ENCODE assay signal across 1 cellular context in genomic region chr11:118304809-118305248, GRCh38.
TF ChIP-seq lines count a peak whose summit lies in the region.

No MANE protein-coding gene starts in this region.

TF ChIP-seq in H1, 55 proteins besides CTCF, POLR2A, EP300 and RAD21:
- no peak for TF ChIP-seq USF2 (IDR thresholded peaks at IDR 0.05; ENCODE audit: low read length)
- TF ChIP-seq HDAC2 (IDR thresholded peaks at IDR 0.05; ENCODE audit: borderline replicate concordance in 1 of 2, low read depth in 2 of 2, low read length in 2 of 2): no peak
- no peak for TF ChIP-seq CHD1 (IDR thresholded peaks at IDR 0.05; ENCODE audit: low read depth, low read length)
- TF ChIP-seq EGR1 (IDR thresholded peaks at IDR 0.05; ENCODE audit: borderline replicate concordance, low read depth, low read length): no peak
TF ChIP-seq in H1: peak in this region for 0.
